Comparison of ENCODE assay signal across 19 cellular contexts in genomic region chr14:104940526-104941150, GRCh38. TPM values are rescaled to one million over a fixed set of nuclear protein-coding genes. Genes with fewer than 3 reads are reported as not detected.
DNase-seq lines count a peak whose midpoint lies in the region; ATAC-seq and TF ChIP-seq lines count a peak whose summit lies in the region.
"Had no signal": no experiment of that assay in that cellular context is flagged by ENCODE, and none has a peak within 500 bp of the region (broad histone marks: within the 10 kb centered on the region; RNA-seq: fewer than 3 reads in every experiment).

No MANE protein-coding gene starts in this region.

- no peaks in the 10 kb centered on the region for H3K79me2 ChIP-seq in OCI-LY7 (ENCODE audit: insufficient read depth, low read depth, low read length)

- H3K9me2 ChIP-seq in OCI-LY7 (ENCODE audit: insufficient read depth, low read length): no peaks in the 10 kb centered on the region

- CTCF ChIA-PET in Caco-2 (lab: Charles Lee): interaction anchor here (0.6 to 1.3 kb wide), 9 partner anchors 12 to 262 kb away, joined by 3 to 9 read pairs (median 4); no protein-coding TSS in a partner anchor
- CTCF ChIA-PET in OCI-LY7 (lab: Charles Lee; ENCODE audit: unreplicated experiment): no interaction called here
- CTCF ChIA-PET in activated CD4-positive, alpha-beta memory T cell treated with anti-CD3 and anti-CD28 coated beads for 36 hours (lab: Charles Lee): no interaction called here

- no peaks in the 10 kb centered on the region for H4K20me1 ChIP-seq in OCI-LY7 (ENCODE audit: insufficient read depth, low read length)

- TF ChIP-seq CTCF in 22Rv1 (IDR thresholded peaks at IDR 0.05): peak; percentile 15; the same call in 1 of the 2 replicates
- peak; percentile 22 to 58 for TF ChIP-seq CTCF in Caco-2 (IDR thresholded peaks at IDR 0.05; ENCODE audit: insufficient read depth in 1 of 2, low read depth in 1 of 2, low read length in 1 of 2, severe bottlenecking in 1 of 2, unreplicated experiment in 1 of 2)
- peak; percentile 41 for TF ChIP-seq CTCF in OCI-LY7 (conservative IDR thresholded peaks at IDR 0.05; ENCODE audit: low read length)
- TF ChIP-seq CTCF in glutamatergic neuron (IDR thresholded peaks at IDR 0.05; ENCODE audit: partially characterized antibody, unreplicated experiment): no peak

- H3K9me3 ChIP-seq in Caco-2: no peaks in the 10 kb centered on the region
- H3K9me3 ChIP-seq in OCI-LY7 (ENCODE audit: low read length): no peaks in the 10 kb centered on the region
- H3K9me3 ChIP-seq: pancreas had no signal

- DNase-seq in Caco-2 (no peak), OCI-LY7 (ENCODE audit: low spot score) (no peak), glutamatergic neuron (peak; percentile 2), dedifferentiated amniotic fluid mesenchymal stem cell (ENCODE audit: extremely low spot score) (no peak), LoVo (ENCODE audit: low spot score) (no peak)
- DNase-seq in activated CD4-positive, alpha-beta memory T cell treated with anti-CD3 and anti-CD28 coated beads for 36 hours: no peak
- DNase-seq: activated naive CD8-positive, alpha-beta T cell treated with anti-CD3 and anti-CD28 coated beads, Interleukin-2, amount 50 U/mL, for 24 hours; CD4-positive, alpha-beta T cell; KG1; mammary epithelial cell; NCI-H2171 treated with DMSO at 0.1 percent for 48 hours; stimulated activated CD4-positive, alpha-beta T cell treated with anti-CD3 and anti-CD28 coated beads, Interleukin-2, amount 100 ng/mL, for 24 hours; stimulated activated naive CD4-positive, alpha-beta T cell treated with Interleukin-2 at 50 U/mL for 16 hours had no signal

- no peaks in the 10 kb centered on the region for H3K4me1 ChIP-seq in Caco-2
- no peaks in the 10 kb centered on the region for H3K4me1 ChIP-seq in OCI-LY7 (ENCODE audit: insufficient read depth, low read length, poor library complexity, severe bottlenecking)
- H3K4me1 ChIP-seq: pancreas had no signal

- no peak overlapping the region for H3K4me3 ChIP-seq in Caco-2 (ENCODE audit: low read depth, low read length)
- H3K4me3 ChIP-seq in OCI-LY7 (ENCODE audit: low read depth, low read length, poor library complexity, severe bottlenecking): no peak overlapping the region
- H3K4me3 ChIP-seq: pancreas had no signal

- no peak overlapping the region for H3K4me2 ChIP-seq in OCI-LY7 (ENCODE audit: low read length)

- no peaks in the 10 kb centered on the region for H3K4me1 Mint-ChIP-seq in Caco-2 (ENCODE audit: low read depth, unreplicated experiment)
- no peaks in the 10 kb centered on the region for H3K4me1 Mint-ChIP-seq in glutamatergic neuron (ENCODE audit: low read depth, unreplicated experiment)
- no peaks in the 10 kb centered on the region for H3K4me1 Mint-ChIP-seq in activated CD4-positive, alpha-beta memory T cell treated with anti-CD3 and anti-CD28 coated beads for 36 hours (ENCODE audit: low read depth)
- H3K4me1 Mint-ChIP-seq: activated naive CD8-positive, alpha-beta T cell treated with anti-CD3 and anti-CD28 coated beads, Interleukin-2, amount 50 U/mL, for 24 hours had no signal

- peaks cover 1% of the 10 kb centered on the region for H3K27me3 ChIP-seq in Caco-2 (replicated peaks; ENCODE audit: control insufficient read depth, insufficient read depth, low read length)
- H3K27me3 ChIP-seq: pancreas had no signal

- H3K4me3 Mint-ChIP-seq in Caco-2 (ENCODE audit: unreplicated experiment) (no peak overlapping the region), glutamatergic neuron (ENCODE audit: unreplicated experiment) (no peak overlapping the region)
- no peak overlapping the region for H3K4me3 Mint-ChIP-seq in activated CD4-positive, alpha-beta memory T cell treated with anti-CD3 and anti-CD28 coated beads for 36 hours
- H3K4me3 Mint-ChIP-seq: activated naive CD8-positive, alpha-beta T cell treated with anti-CD3 and anti-CD28 coated beads, Interleukin-2, amount 50 U/mL, for 24 hours; CD4-positive, alpha-beta T cell; T-helper 2 cell treated with Interferon-gamma antibody and Interleukin-4, amounts not matched to agents 5 μg/mL and 100 μg/mL, for 36 hours had no signal

- H3K27me3 Mint-ChIP-seq in Caco-2 (ENCODE audit: insufficient read depth, unreplicated experiment) (peaks cover 7% of the 10 kb centered on the region), glutamatergic neuron (ENCODE audit: unreplicated experiment) (peaks cover 7% of the 10 kb centered on the region)
- H3K27me3 Mint-ChIP-seq in activated CD4-positive, alpha-beta memory T cell treated with anti-CD3 and anti-CD28 coated beads for 36 hours: peaks cover 4% of the 10 kb centered on the region

- no peak overlapping the region for H2AFZ ChIP-seq in OCI-LY7 (ENCODE audit: low read length)

- H3K36me3 Mint-ChIP-seq in Caco-2 (ENCODE audit: insufficient read depth, unreplicated experiment) (no peaks in the 10 kb centered on the region), glutamatergic neuron (ENCODE audit: unreplicated experiment) (peaks cover 23% of the 10 kb centered on the region)
- H3K36me3 Mint-ChIP-seq in activated CD4-positive, alpha-beta memory T cell treated with anti-CD3 and anti-CD28 coated beads for 36 hours: no peaks in the 10 kb centered on the region

- H3K9me3 Mint-ChIP-seq in Caco-2 (ENCODE audit: unreplicated experiment): no peaks in the 10 kb centered on the region
- H3K9me3 Mint-ChIP-seq in glutamatergic neuron (ENCODE audit: unreplicated experiment): peaks cover 16% of the 10 kb centered on the region
- H3K9me3 Mint-ChIP-seq in activated CD4-positive, alpha-beta memory T cell treated with anti-CD3 and anti-CD28 coated beads for 36 hours: no peaks in the 10 kb centered on the region
- H3K9me3 Mint-ChIP-seq: activated naive CD8-positive, alpha-beta T cell treated with anti-CD3 and anti-CD28 coated beads, Interleukin-2, amount 50 U/mL, for 24 hours; CD4-positive, alpha-beta T cell; T-helper 2 cell treated with Interferon-gamma antibody and Interleukin-4, amounts not matched to agents 5 μg/mL and 100 μg/mL, for 36 hours had no signal

- BruUV-seq in Caco-2 (replicated peaks; lab: Mats Ljungman, UMichigan) (no TSS peak), OCI-LY7 (replicated peaks; lab: Mats Ljungman, UMichigan) (no TSS peak)

- POLR2A ChIA-PET in Caco-2 (lab: Charles Lee) (no interaction called here), OCI-LY7 (lab: Charles Lee) (no interaction called here)
- POLR2A ChIA-PET in activated CD4-positive, alpha-beta memory T cell treated with anti-CD3 and anti-CD28 coated beads for 36 hours (lab: Charles Lee): no interaction called here

- H3K27ac ChIP-seq in 22Rv1 (no peak overlapping the region), OCI-LY7 (ENCODE audit: low read depth, low read length, poor library complexity, severe bottlenecking) (no peak overlapping the region)
- H3K27ac ChIP-seq: pancreas had no signal

- H3K27ac Mint-ChIP-seq in Caco-2 (ENCODE audit: unreplicated experiment) (no peak overlapping the region), glutamatergic neuron (ENCODE audit: unreplicated experiment) (no peak overlapping the region)
- no peak overlapping the region for H3K27ac Mint-ChIP-seq in activated CD4-positive, alpha-beta memory T cell treated with anti-CD3 and anti-CD28 coated beads for 36 hours
- H3K27ac Mint-ChIP-seq: activated naive CD8-positive, alpha-beta T cell treated with anti-CD3 and anti-CD28 coated beads, Interleukin-2, amount 50 U/mL, for 24 hours; CD4-positive, alpha-beta T cell; T-helper 2 cell treated with Interferon-gamma antibody and Interleukin-4, amounts not matched to agents 5 μg/mL and 100 μg/mL, for 36 hours had no signal

- intact Hi-C loops in Caco-2 (cut with micrococcal nuclease; ENCODE audit: unreplicated experiment): loop anchor here (2.0 kb wide), 1 partner anchor 44 kb away; no protein-coding TSS in a partner anchor
- intact Hi-C loops in OCI-LY7 (cut with micrococcal nuclease; ENCODE audit: unreplicated experiment): no loop called here
- intact Hi-C loops in activated CD4-positive, alpha-beta memory T cell treated with anti-CD3 and anti-CD28 coated beads for 36 hours (cut with micrococcal nuclease): no loop called here

- no peaks in the 10 kb centered on the region for H3K36me3 ChIP-seq in Caco-2 (ENCODE audit: control insufficient read depth, insufficient read depth, low read length)
- H3K36me3 ChIP-seq in OCI-LY7 (ENCODE audit: insufficient read depth, low read length): no peaks in the 10 kb centered on the region
- H3K36me3 ChIP-seq: pancreas had no signal

- ATAC-seq in GM18868 (IDR thresholded peaks at IDR 0.05; ENCODE audit: unreplicated experiment): no peak
- ATAC-seq: activated naive CD8-positive, alpha-beta T cell treated with anti-CD3 and anti-CD28 coated beads, Interleukin-2, amount 50 U/mL, for 24 hours had no signal

RNA-seq across cellular contexts. Expression of gene PLD4, which starts 16.0 kb away (rescaled TPM):
- total RNA-seq in Caco-2 (2022): not detected in 2 replicates
- 0.66 TPM in 1 of 2 replicates, not detected in the other for total RNA-seq in OCI-LY7 (2014; rRNA removed; shearing (Covaris generic))
- total RNA-seq in OCI-LY7 (2022): 3.7 and 5.1 TPM in 2 replicates
- total RNA-seq in glutamatergic neuron (ENCODE audit: unreplicated experiment): not detected
- not detected for total RNA-seq in activated CD4-positive, alpha-beta memory T cell treated with anti-CD3 and anti-CD28 coated beads for 36 hours
- total RNA-seq: glomerular endothelial cell, H4 had no signal

RNA-seq across cellular contexts. Expression of gene AHNAK2, which starts 37.5 kb away (rescaled TPM):
- total RNA-seq in Caco-2 (2022) (0.77 and 0.81 TPM in 2 replicates), OCI-LY7 (2022) (0.09 and 0.61 TPM in 2 replicates), glutamatergic neuron (ENCODE audit: unreplicated experiment) (44.8 TPM)
- total RNA-seq in OCI-LY7 (2014; rRNA removed; shearing (Covaris generic)): 0.21 TPM in 1 of 2 replicates, not detected in the other
- under 1 TPM; 0.02 to 0.05 TPM for total RNA-seq in activated CD4-positive, alpha-beta memory T cell treated with anti-CD3 and anti-CD28 coated beads for 36 hours

RNA-seq across cellular contexts. Expression of gene CLBA1, which starts 45.0 kb away (rescaled TPM):
- total RNA-seq in Caco-2 (2022) (3.0 and 3.2 TPM in 2 replicates), OCI-LY7 (2022) (1.2 TPM in 1 of 2 replicates, not detected in the other), glutamatergic neuron (ENCODE audit: unreplicated experiment) (5.9 TPM)
- total RNA-seq in OCI-LY7 (2014; rRNA removed; shearing (Covaris generic)): 0.08 and 0.82 TPM in 2 replicates
- total RNA-seq in activated CD4-positive, alpha-beta memory T cell treated with anti-CD3 and anti-CD28 coated beads for 36 hours: 1 to 10 TPM in 1 of 2 experiments, under 1 TPM in 1; 0.78 to 1.2 TPM

Comparison
In these comparisons a context has a peak if more than half of its experiments do, and no peak if none do; other contexts are left out.
1. RNA of gene AHNAK2, which starts 37.5 kb away (total RNA-seq): 44.8 TPM in glutamatergic neuron (single experiment); 0.77 to 0.81 TPM in Caco-2, 0.09 to 0.61 TPM in OCI-LY7 and 0.02 to 0.05 TPM in activated CD4-positive, alpha-beta memory T cell treated with anti-CD3 and anti-CD28 coated beads for 36 hours; every median in the first group is over 10 times any median in the second.